10 cellular contexts compared by ENCODE assay signal in genomic region chr7:44075296-44076075, GRCh38. TPM values are rescaled to one million over a fixed set of nuclear protein-coding genes. Genes with fewer than 3 reads are reported as not detected.
DNase-seq lines count a peak whose midpoint lies in the region; ATAC-seq and TF ChIP-seq lines count a peak whose summit lies in the region.
"Had no signal": no experiment of that assay in that cellular context is flagged by ENCODE, and none has a peak within 500 bp of the region (broad histone marks: within the 10 kb centered on the region; RNA-seq: fewer than 3 reads in every experiment).

No MANE protein-coding gene starts in this region.

- 93 to 96% methylated on average over 17 of the region's 17 CpGs for WGBS in heart right ventricle, 2 donors
- 87 to 91% (median 90%) methylated on average over 17 of the region's 17 CpGs for WGBS in stomach, 5 donors

- peak overlapping the region; percentile 93 for H3K27ac ChIP-seq in left ventricle myocardium inferior (replicated peaks)
- peak overlapping the region in 3 of 10 donors; percentile 31 to 84 (median 45) for H3K27ac ChIP-seq in heart right ventricle
- H3K27ac ChIP-seq in stomach = peak overlapping the region in 4 of 5 donors; percentile 35 to 87 (median 81)

- ATAC-seq in heart right ventricle (no peak), esophagus mucosa (peak; percentile 72), HG02884 (IDR thresholded peaks at IDR 0.05; ENCODE audit: unreplicated experiment) (no peak)
- ATAC-seq: activated CD4-positive, alpha-beta T cell treated with anti-CD3 and anti-CD28 coated beads for 36 hours; HCT116; K562 had no signal

- TF ChIP-seq CTCF in left ventricle myocardium inferior (IDR thresholded peaks at IDR 0.05; ENCODE audit: borderline replicate concordance) = no peak
- TF ChIP-seq CTCF in heart right ventricle (IDR thresholded peaks at IDR 0.05) = no peak
- no peak for TF ChIP-seq CTCF in stomach (IDR thresholded peaks at IDR 0.05)

- H3K27me3 ChIP-seq in left ventricle myocardium inferior (ENCODE audit: low read depth) = no peaks in the 10 kb centered on the region
- H3K27me3 ChIP-seq in heart right ventricle = no peaks in the 10 kb centered on the region
- H3K27me3 ChIP-seq in stomach = no peaks in the 10 kb centered on the region

- DNase-seq in left ventricle myocardium inferior (no peak), heart right ventricle (no peak), stomach (no peak)
- DNase-seq in activated naive CD4-positive, alpha-beta T cell treated with Interleukin-2 at 50 U/mL for 16 hours = no peak
- DNase-seq: activated CD4-positive, alpha-beta T cell treated with anti-CD3 and anti-CD28 coated beads for 36 hours; NCI-H187 had no signal

- intact Hi-C loops in left ventricle myocardium inferior (cut with micrococcal nuclease) (no loop called here), heart right ventricle (cut with DNase I) (loop anchor here in 2 of 10 donors (5.0 to 10.0 kb wide), 2 partner anchors 47 to 119 kb away; partner anchors contain the start of gene POLD2 (in 1 of the 2)), stomach (cut with DNase I; ENCODE audit: low total_unique reads) (loop anchor here (10.0 kb wide), 2 partner anchors 49 to 119 kb away; partner anchors contain the start of gene POLD2)

- H3K4me1 ChIP-seq in left ventricle myocardium inferior = peaks cover 91% of the 10 kb centered on the region
- H3K4me1 ChIP-seq in heart right ventricle = peaks cover 25 to 85% (median 57%) of the 10 kb centered on the region in 9 donors
- H3K4me1 ChIP-seq in stomach = peaks cover 31 to 89% (median 69%) of the 10 kb centered on the region in 4 donors

- TF ChIP-seq POLR2A in stomach (IDR thresholded peaks at IDR 0.05) = no peak

- H3K4me3 ChIP-seq in left ventricle myocardium inferior (no peak overlapping the region), heart right ventricle (no peak overlapping the region), stomach (no peak overlapping the region)
- H3K4me3 ChIP-seq: K562 had no signal

- H3K9me3 ChIP-seq in left ventricle myocardium inferior (replicated peaks) (no peaks in the 10 kb centered on the region), heart right ventricle (no peaks in the 10 kb centered on the region), stomach (no peaks in the 10 kb centered on the region)

- TF ChIP-seq EP300 in stomach (IDR thresholded peaks at IDR 0.05) = no peak

- H3K36me3 ChIP-seq in left ventricle myocardium inferior (peaks cover 69% of the 10 kb centered on the region), heart right ventricle (peaks cover 0 to 79% (median 51%) of the 10 kb centered on the region in 9 donors), stomach (peaks cover 56 to 81% (median 79%) of the 10 kb centered on the region in 4 donors)

RNA-seq across cellular contexts. Expression of gene POLM, which starts 6.8 kb away (rescaled TPM):
- total RNA-seq in left ventricle myocardium inferior = 12.4 TPM
- total RNA-seq in heart right ventricle = 10 to 100 TPM; 10.9 to 28.4 (median 13.5) TPM
- polyA plus RNA-seq in heart right ventricle = 10 to 100 TPM in 1 of 2 donors, 1 to 10 TPM in 1; 6.7 to 22.8 TPM
- 14.8 TPM for total RNA-seq in esophagus mucosa
- 10 to 100 TPM in 4 of 5 donors, 1 to 10 TPM in 1; 4.7 to 94.2 (median 17.8) TPM for total RNA-seq in stomach
- 10 to 100 TPM; 10.2 to 18.6 (median 10.6) TPM for polyA plus RNA-seq in stomach

RNA-seq across cellular contexts. Expression of gene PGAM2, which starts 10.1 kb away (rescaled TPM):
- total RNA-seq in left ventricle myocardium inferior (671 TPM), heart right ventricle (1,000 to 10,000 TPM in 2 of 10 donors, 100 to 1,000 TPM in 8; 375 to 1,148 (median 557) TPM), esophagus mucosa (2.6 TPM), stomach (under 1 TPM in 1 of 5 donors, not detected in 4; 0.92 TPM)
- polyA plus RNA-seq in heart right ventricle (1,000 to 10,000 TPM in 1 of 2 donors, 100 to 1,000 TPM in 1; 367 to 2,327 TPM), stomach (1 to 10 TPM; 3.1 to 5.8 (median 4.2) TPM)
- total RNA-seq: activated CD4-positive, alpha-beta T cell treated with anti-CD3 and anti-CD28 coated beads for 36 hours; K562 had no signal
- polyA plus RNA-seq: K562 had no signal

RNA-seq across cellular contexts. Expression of gene AEBP1, which starts 28.7 kb away (rescaled TPM):
- total RNA-seq in left ventricle myocardium inferior (20.5 TPM), heart right ventricle (10 to 100 TPM; 14.1 to 31.3 (median 21.6) TPM), esophagus mucosa (6.7 TPM), stomach (100 to 1,000 TPM in 1 of 5 donors, 10 to 100 TPM in 4; 37.3 to 179 (median 58.8) TPM)
- polyA plus RNA-seq in heart right ventricle (10 to 100 TPM; 18.0 to 33.7 TPM), stomach (10 to 100 TPM; 14.6 to 36.7 (median 17.7) TPM)

RNA-seq across cellular contexts. Expression of gene DBNL, which starts 31.0 kb away (rescaled TPM):
- total RNA-seq in left ventricle myocardium inferior (33.1 TPM), heart right ventricle (10 to 100 TPM; 26.0 to 59.0 (median 35.4) TPM), esophagus mucosa (157 TPM), stomach (100 to 1,000 TPM in 2 of 5 donors, 10 to 100 TPM in 3; 27.4 to 154 (median 77.8) TPM)
- polyA plus RNA-seq in heart right ventricle (10 to 100 TPM; 34.8 to 74.3 TPM), stomach (10 to 100 TPM; 75.9 to 98.7 (median 78.1) TPM)

RNA-seq across cellular contexts. Expression of gene POLD2, which starts 47.9 kb away (rescaled TPM):
- total RNA-seq in left ventricle myocardium inferior = 78.0 TPM
- total RNA-seq in heart right ventricle = 10 to 100 TPM; 64.4 to 92.0 (median 76.8) TPM
- polyA plus RNA-seq in heart right ventricle = 100 to 1,000 TPM in 1 of 2 donors, 10 to 100 TPM in 1; 89.3 to 150 TPM
- 104 TPM for total RNA-seq in esophagus mucosa
- 10 to 100 TPM; 19.8 to 91.2 (median 34.3) TPM for total RNA-seq in stomach
- 10 to 100 TPM; 77.2 to 85.4 (median 79.6) TPM for polyA plus RNA-seq in stomach

Comparison
In these comparisons a context has a peak if more than half of its experiments do, and no peak if none do; other contexts are left out.
1. RNA of gene PGAM2, which starts 10.1 kb away (total RNA-seq): 671 TPM in left ventricle myocardium inferior (single experiment) and 375 to 1,148 TPM in heart right ventricle; 2.6 TPM in esophagus mucosa (single experiment) and 0.92 TPM in stomach; every median in the first group is over 100 times any median in the second.